Comparison of ENCODE assay signal across 8 cellular contexts in the genomic region with DNA sequence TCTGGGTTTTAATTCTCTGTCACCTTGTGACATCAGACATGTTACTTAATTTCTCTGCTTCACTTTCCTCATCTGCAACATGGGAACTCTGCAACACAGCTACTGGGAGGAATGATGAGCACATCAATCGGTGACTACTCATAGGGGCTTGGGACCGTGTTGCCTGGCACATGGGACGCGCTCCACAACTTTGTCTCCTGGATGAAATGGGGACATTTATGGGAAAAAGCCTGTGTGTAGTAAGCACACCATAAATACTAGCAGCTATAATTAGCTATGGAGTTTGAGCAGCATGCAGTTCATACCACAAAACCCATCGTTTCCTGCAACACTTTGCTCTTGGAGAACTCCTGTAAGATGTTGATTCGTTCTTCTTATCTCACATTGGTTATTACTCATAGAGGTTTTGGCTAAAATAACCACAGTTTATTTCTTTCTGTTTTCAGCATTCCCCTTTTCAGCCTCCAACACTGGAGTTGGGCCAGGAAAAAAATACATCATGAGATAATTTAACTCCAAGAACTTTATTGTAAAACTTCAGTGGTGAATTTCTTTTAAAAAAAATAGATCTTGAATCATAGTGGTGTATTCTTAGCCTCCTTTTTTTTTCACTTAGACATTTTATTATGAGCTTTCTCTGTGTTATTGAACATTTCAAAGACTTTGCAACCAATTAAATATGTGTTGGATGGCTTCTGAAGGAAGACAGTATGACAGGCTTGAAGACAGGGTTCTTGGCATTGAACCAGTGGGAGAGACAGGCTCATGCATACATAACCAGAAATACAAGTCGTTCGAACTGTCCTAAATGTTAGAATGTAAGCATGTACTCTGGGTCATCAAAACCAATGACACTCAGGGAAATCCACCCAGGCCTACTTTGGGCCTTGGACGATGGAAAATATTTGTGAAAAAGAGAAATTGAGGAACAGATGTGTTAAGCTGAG.
DNase-seq lines count a peak whose midpoint lies in the region; ATAC-seq and TF ChIP-seq lines count a peak whose summit lies in the region.

No MANE protein-coding gene starts in this region.

- in situ Hi-C loops in GM13977 (cut with MboI; ENCODE audit: low pct_unique_long_range_greater_than_20kb, low sequenced_read_pairs, unreplicated experiment) = loop anchor here (25.0 kb wide), 1 partner anchor 201 kb away; a partner anchor contains a TSS

- peak overlapping the region; percentile 85 for H3K27ac Mint-ChIP-seq in activated T-helper 17 cell treated with anti-CD3 and anti-CD28 coated beads, Interleukin-2, amount 50 U/mL, for 72 hours
- no peak overlapping the region for H3K27ac Mint-ChIP-seq in endodermal cell

- TF ChIP-seq CTCF in thoracic aorta (IDR thresholded peaks at IDR 0.05) = no peak
- no peak for TF ChIP-seq CTCF in endodermal cell (conservative IDR thresholded peaks at IDR 0.05)
- TF ChIP-seq CTCF in GM13977 (IDR thresholded peaks at IDR 0.05; ENCODE audit: extremely low read depth, insufficient read depth, missing control alignments) = no peak

- H3K4me3 ChIP-seq in thoracic aorta (peak overlapping the region; percentile 50), endodermal cell (ENCODE audit: low read length) (no peak overlapping the region)

- H3K27me3 Mint-ChIP-seq in activated T-helper 17 cell treated with anti-CD3 and anti-CD28 coated beads, Interleukin-2, amount 50 U/mL, for 72 hours = no peaks in the 10 kb centered on the region
- H3K27me3 Mint-ChIP-seq in endodermal cell (ENCODE audit: insufficient read depth) = no peaks in the 10 kb centered on the region

- no peaks in the 10 kb centered on the region for H3K9me3 ChIP-seq in thoracic aorta
- no peaks in the 10 kb centered on the region for H3K9me3 ChIP-seq in endodermal cell (ENCODE audit: control insufficient read depth, low read length)

- no peak overlapping the region for H3K9ac ChIP-seq in endodermal cell (ENCODE audit: extremely low read depth, low read length, poor library complexity, severe bottlenecking)

- peaks cover 50% of the 10 kb centered on the region for H3K4me1 Mint-ChIP-seq in activated T-helper 17 cell treated with anti-CD3 and anti-CD28 coated beads, Interleukin-2, amount 50 U/mL, for 72 hours
- peaks cover 2% of the 10 kb centered on the region for H3K4me1 Mint-ChIP-seq in endodermal cell

- peak overlapping the region; percentile 73 for H3K4me3 Mint-ChIP-seq in activated T-helper 17 cell treated with anti-CD3 and anti-CD28 coated beads, Interleukin-2, amount 50 U/mL, for 72 hours
- no peak overlapping the region for H3K4me3 Mint-ChIP-seq in endodermal cell

- H3K36me3 ChIP-seq in thoracic aorta (no peaks in the 10 kb centered on the region), endodermal cell (ENCODE audit: control insufficient read depth, insufficient read depth, low read length) (no peaks in the 10 kb centered on the region)

- H3K27me3 ChIP-seq in thoracic aorta (replicated peaks; ENCODE audit: insufficient read depth) (no peaks in the 10 kb centered on the region), endodermal cell (ENCODE audit: control insufficient read depth, insufficient read depth, low read length, poor library complexity, severe bottlenecking) (no peaks in the 10 kb centered on the region)

- H3K4me1 ChIP-seq in thoracic aorta (ENCODE audit: control insufficient read depth in 1 of 2, low read depth in 2 of 2) (peaks cover 34 to 62% of the 10 kb centered on the region in 2 donors), endodermal cell (ENCODE audit: control insufficient read depth, insufficient read depth, low read length) (no peaks in the 10 kb centered on the region)

- peaks cover 8% of the 10 kb centered on the region for H3K9me3 Mint-ChIP-seq in activated T-helper 17 cell treated with anti-CD3 and anti-CD28 coated beads, Interleukin-2, amount 50 U/mL, for 72 hours
- peaks cover 5% of the 10 kb centered on the region for H3K9me3 Mint-ChIP-seq in endodermal cell

- ATAC-seq in activated T-helper 17 cell treated with anti-CD3 and anti-CD28 coated beads, Interleukin-2, amount 50 U/mL, for 72 hours (replicated peaks) = peak; percentile 78
- peak; percentile 74 for ATAC-seq in thoracic aorta (ENCODE audit: insufficient number of reproducible peaks, low FRiP score, low read depth)

- DNase-seq in GM04504 (ENCODE audit: low read depth) (peak; percentile 96), HT1080 (ENCODE audit: low read depth) (peak; percentile 94), inferior parietal cortex (ENCODE audit: extremely low spot score) (peak; percentile 56), thoracic aorta (ENCODE audit: low spot score) (peak; percentile 25), endodermal cell (no peak), GM13977 (ENCODE audit: low spot score) (no peak), hippocampal formation (lab: John Stamatoyannopoulos, UW) (no peak)

- H3K36me3 Mint-ChIP-seq in activated T-helper 17 cell treated with anti-CD3 and anti-CD28 coated beads, Interleukin-2, amount 50 U/mL, for 72 hours (ENCODE audit: low read depth) = no peaks in the 10 kb centered on the region
- H3K36me3 Mint-ChIP-seq in endodermal cell (ENCODE audit: low read depth) = peaks cover 3% of the 10 kb centered on the region

- H3K27ac ChIP-seq in thoracic aorta (peak overlapping the region; percentile 86 to 96), endodermal cell (ENCODE audit: low read depth, low read length) (no peak overlapping the region)

- WGBS in endodermal cell (ENCODE audit: insufficient coverage in 1 of 2, insufficient read length in 1 of 2), 2 experiments = 92 to 95% methylated on average over 6 to 9 of the region's 9 CpGs

Comparison
In these comparisons a context has a peak if more than half of its experiments do, and no peak if none do; other contexts are left out.
1. DNase-seq: peak in GM04504 (single experiment), HT1080 (single experiment), inferior parietal cortex (single experiment) and thoracic aorta (single experiment); none in endodermal cell (single experiment), GM13977 (single experiment) and hippocampal formation (0 of 2).